ENCODE assay signal across 8 cellular contexts in genomic region chr7:104982308-104982755, GRCh38. TPM values are rescaled to one million over a fixed set of nuclear protein-coding genes. Genes with fewer than 3 reads are reported as not detected.
A peak's percentile ranks its signal among the peaks of the same experiment; 100 is the strongest.
DNase-seq lines count a peak whose midpoint lies in the region; ATAC-seq and TF ChIP-seq lines count a peak whose summit lies in the region.

No MANE protein-coding gene starts in this region.

- H3K4me1 ChIP-seq in BLaER1 treated with 17β-estradiol and CSF1 and Interleukin-3, amounts not matched to agents 10 nM and 100 nM = peaks cover 60 to 95% (median 88%) of the 10 kb centered on the region in 10 experiments
- peaks cover 6 to 27% of the 10 kb centered on the region in 2 donors for H3K4me1 ChIP-seq in breast epithelium

- H3K27me3 Mint-ChIP-seq in natural killer cell (ENCODE audit: low read depth in 2 of 2) = no peaks in the 10 kb centered on the region

- no peaks in the 10 kb centered on the region for H3K27me3 ChIP-seq in BLaER1 treated with 17β-estradiol and CSF1 and Interleukin-3, amounts not matched to agents 10 nM and 100 nM
- H3K27me3 ChIP-seq in breast epithelium = no peaks in the 10 kb centered on the region

- peak overlapping the region; percentile 88 to 97 (median 95) for H3K9ac ChIP-seq in BLaER1 treated with 17β-estradiol and CSF1 and Interleukin-3, amounts not matched to agents 10 nM and 100 nM

- peak overlapping the region; percentile 2 to 99 (median 97); a peak in 20 of 22 replicates for H3K27ac ChIP-seq in BLaER1 treated with 17β-estradiol and CSF1 and Interleukin-3, amounts not matched to agents 10 nM and 100 nM
- H3K27ac ChIP-seq in breast epithelium = peak overlapping the region; percentile 99 to 100

- H3K9me3 ChIP-seq in BLaER1 treated with 17β-estradiol and CSF1 and Interleukin-3, amounts not matched to agents 10 nM and 100 nM (replicated peaks in 1 of 11) = no peaks in the 10 kb centered on the region
- H3K9me3 ChIP-seq in breast epithelium = no peaks in the 10 kb centered on the region

- DNase-seq in LoVo (ENCODE audit: low spot score) (peak; percentile 63), breast epithelium (ENCODE audit: low spot score in 2 of 2) (no peak), natural killer cell (no peak), HuH-7 (ENCODE audit: low spot score) (no peak), HuH-7.5 (ENCODE audit: low spot score) (no peak), NCI-H1092 (lab: John Stamatoyannopoulos, UW) (no peak)

- ATAC-seq in natural killer cell (no peak), GM18907 (IDR thresholded peaks at IDR 0.05; ENCODE audit: unreplicated experiment) (no peak)

- H3K27ac Mint-ChIP-seq in natural killer cell = peak overlapping the region in 1 of 2 donors; percentile 98

- peaks cover 0 to 34% (median 9%) of the 10 kb centered on the region in 11 experiments; a peak in 11 of 22 replicates for H4K20me1 ChIP-seq in BLaER1 treated with 17β-estradiol and CSF1 and Interleukin-3, amounts not matched to agents 10 nM and 100 nM

- peak overlapping the region in 10 of 11 experiments; percentile 66 to 97 (median 94) for H3K4me2 ChIP-seq in BLaER1 treated with 17β-estradiol and CSF1 and Interleukin-3, amounts not matched to agents 10 nM and 100 nM

- no peak for TF ChIP-seq POLR2A in breast epithelium (IDR thresholded peaks at IDR 0.05)

- H3K36me3 ChIP-seq in BLaER1 treated with 17β-estradiol and CSF1 and Interleukin-3, amounts not matched to agents 10 nM and 100 nM = peaks cover 12 to 44% (median 37%) of the 10 kb centered on the region in 11 experiments; a peak in 20 of 22 replicates
- H3K36me3 ChIP-seq in breast epithelium = no peaks in the 10 kb centered on the region

- H3K36me3 Mint-ChIP-seq in natural killer cell = no peaks in the 10 kb centered on the region

- TF ChIP-seq CTCF in breast epithelium (IDR thresholded peaks at IDR 0.05) = no peak
- no peak for TF ChIP-seq CTCF in natural killer cell (IDR thresholded peaks at IDR 0.05)

- peaks cover 34 to 49% of the 10 kb centered on the region in 2 donors for H3K4me1 Mint-ChIP-seq in natural killer cell

- no peaks in the 10 kb centered on the region for H3K9me3 Mint-ChIP-seq in natural killer cell

- H3K4me3 ChIP-seq in BLaER1 treated with 17β-estradiol and CSF1 and Interleukin-3, amounts not matched to agents 10 nM and 100 nM = peak overlapping the region in 8 of 10 experiments; percentile 58 to 73 (median 66); a peak in 9 of 20 replicates
- no peak overlapping the region for H3K4me3 ChIP-seq in breast epithelium

- H3K4me3 Mint-ChIP-seq in natural killer cell = peak overlapping the region; percentile 98

- intact Hi-C loops in breast epithelium (cut with DNase I; ENCODE audit: low total_unique reads) = no loop called here
- intact Hi-C loops in natural killer cell (cut with micrococcal nuclease) = loop anchor here (5.0 kb wide), 2 partner anchors 85 to 505 kb away; no protein-coding TSS in a partner anchor

RNA-seq across cellular contexts. Expression of gene KMT2E, which starts 31.7 kb away (rescaled TPM):
- total RNA-seq in breast epithelium (100 to 1,000 TPM in 2 of 3 donors, 10 to 100 TPM in 1; 88.2 to 184 (median 168) TPM), natural killer cell (100 to 1,000 TPM; 272 to 353 (median 345) TPM)

Comparison
In these comparisons a context has a peak if more than half of its experiments do, and no peak if none do; other contexts are left out.
1. H3K4me3 ChIP-seq: peak in BLaER1 treated with 17β-estradiol and CSF1 and Interleukin-3, amounts not matched to agents 10 nM and 100 nM (8 of 10); none in breast epithelium (0 of 3).